Comparison of ENCODE assay signal across 1 cellular context in the genomic region with DNA sequence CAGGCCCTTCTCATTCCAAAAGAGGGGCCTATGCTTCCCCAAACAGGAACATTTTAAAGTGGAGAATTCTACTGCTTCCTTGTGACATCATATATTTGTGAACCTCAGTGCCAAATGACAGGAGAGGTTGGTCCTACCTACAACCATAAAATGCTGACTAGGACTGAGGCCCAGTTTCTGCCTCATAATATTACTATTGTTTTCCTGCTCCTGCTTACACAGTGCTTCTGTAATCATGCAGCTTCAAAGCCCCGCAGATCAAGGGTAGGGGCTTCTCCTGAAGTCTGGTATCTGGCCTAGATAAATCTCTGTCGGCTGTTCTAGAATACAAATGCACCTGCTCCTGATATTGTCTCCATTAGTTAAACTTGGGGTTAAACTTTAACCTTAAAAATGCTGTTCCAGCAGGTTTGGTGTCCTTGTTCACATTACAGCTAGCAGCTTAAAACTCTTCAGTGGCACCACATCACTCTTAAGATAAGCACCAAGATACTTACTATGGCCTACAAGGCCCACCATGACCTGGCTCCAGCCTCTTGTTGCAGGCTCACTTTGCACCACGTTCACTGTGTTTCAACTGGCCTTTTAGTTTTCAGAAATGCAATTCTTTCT.
TF ChIP-seq lines count a peak whose summit lies in the region.

No MANE protein-coding gene starts in this region.

TF ChIP-seq in HEK293T, 16 proteins besides CTCF, POLR2A, EP300 and RAD21 (continued from another document):
- TF ChIP-seq HDGF (IDR thresholded peaks at IDR 0.05; ENCODE audit: borderline replicate concordance) (no peak), CTBP1 (IDR thresholded peaks at IDR 0.05; ENCODE audit: borderline replicate concordance) (no peak), FOXA1 (IDR thresholded peaks at IDR 0.05) (no peak), BHLHE40 (IDR thresholded peaks at IDR 0.05; ENCODE audit: borderline replicate concordance) (no peak), L3MBTL2 (conservative IDR thresholded peaks at IDR 0.05) (no peak)
TF ChIP-seq in HEK293T: peak in this region for 0.
